Comparison of ENCODE assay signal across 12 cellular contexts in the genomic region with DNA sequence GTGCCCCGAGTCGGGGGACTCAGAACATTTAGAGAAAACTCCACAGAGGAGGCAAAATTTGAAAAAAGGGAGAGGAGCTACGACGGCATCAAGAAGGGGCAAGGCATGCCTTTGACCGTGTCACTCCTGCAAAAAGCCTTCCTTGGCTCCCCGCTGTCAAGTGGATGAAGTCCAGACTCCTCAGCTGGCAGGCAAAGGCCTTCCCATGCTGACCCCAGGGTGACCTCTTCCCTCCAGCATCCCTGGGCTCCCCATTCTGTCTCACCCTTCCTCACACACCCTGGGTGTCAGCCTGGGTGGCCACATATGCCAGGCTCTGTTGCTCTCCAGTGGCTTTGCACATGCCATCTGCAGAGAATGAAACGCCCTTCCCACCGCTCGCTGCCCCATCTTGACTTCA.
DNase-seq lines count a peak whose midpoint lies in the region; ATAC-seq and TF ChIP-seq lines count a peak whose summit lies in the region.
"Had no signal": no experiment of that assay in that cellular context is flagged by ENCODE, and none has a peak within 500 bp of the region (broad histone marks: within the 10 kb centered on the region; RNA-seq: fewer than 3 reads in every experiment).

No MANE protein-coding gene starts in this region.

- 74% methylated on average over 3 of the region's 9 CpGs; no CpG with 5 or more reads in 1 of the 2 experiments for WGBS in IMR-90 (ENCODE audit: extremely low coverage in 2 of 2, insufficient read length in 1 of 2), 2 experiments
- WGBS in trophoblast cell (ENCODE audit: extremely low coverage, insufficient coverage, insufficient read length): no CpG with 5 or more reads among the region's 9 CpGs
- WGBS in mammary epithelial cell (ENCODE audit: low coverage, missing lambda C conversion rate): 100% methylated on average over 9 of the region's 9 CpGs

- H3K14ac ChIP-seq in IMR-90 (replicated peaks; ENCODE audit: low read depth, low read length): no peak overlapping the region
- H3K14ac ChIP-seq in trophoblast cell (ENCODE audit: low read length): no peak overlapping the region

- H3K27me3 ChIP-seq in IMR-90 (ENCODE audit: control insufficient read depth, insufficient read depth, low read length): peaks cover 10% of the 10 kb centered on the region
- no peaks in the 10 kb centered on the region for H3K27me3 ChIP-seq in trophoblast cell (ENCODE audit: insufficient read depth, low read length)
- H3K27me3 ChIP-seq in mammary epithelial cell (ENCODE audit: insufficient read depth, low read length): no peaks in the 10 kb centered on the region

- no peak overlapping the region for H3K56ac ChIP-seq in IMR-90 (ENCODE audit: extremely low read depth, insufficient read depth, low read length)

- H3K79me2 ChIP-seq in trophoblast cell (ENCODE audit: control insufficient read depth, insufficient read depth, low read length, poor library complexity) (no peaks in the 10 kb centered on the region), mammary epithelial cell (ENCODE audit: insufficient read depth, low read length) (no peaks in the 10 kb centered on the region)

- no peaks in the 10 kb centered on the region for H3K36me3 ChIP-seq in IMR-90 (ENCODE audit: control insufficient read depth, insufficient read depth, low read length)
- no peaks in the 10 kb centered on the region for H3K36me3 ChIP-seq in trophoblast cell (ENCODE audit: control insufficient read depth in 1 of 2, insufficient read depth in 2 of 2, low read length in 2 of 2)
- H3K36me3 ChIP-seq in mammary epithelial cell (ENCODE audit: insufficient read depth, low read length): no peaks in the 10 kb centered on the region

- H4K91ac ChIP-seq in IMR-90 (ENCODE audit: insufficient read depth, low read depth, low read length): 0 out of 2 replicates have a peak overlapping the region, but pooled peaks have one; percentile 11
- H4K91ac ChIP-seq in trophoblast cell (ENCODE audit: low read depth, low read length): no peak overlapping the region

- H2BK12ac ChIP-seq in trophoblast cell (ENCODE audit: low read length): no peak overlapping the region

- H3K27ac ChIP-seq in IMR-90 (ENCODE audit: insufficient read depth, low read length) (no peak overlapping the region), trophoblast cell (ENCODE audit: low read depth, low read length) (no peak overlapping the region), mammary epithelial cell (ENCODE audit: insufficient read depth, low read depth, low read length) (no peak overlapping the region)

- H3K9me3 ChIP-seq in IMR-90 (ENCODE audit: control insufficient read depth, insufficient read depth, low read length): no peaks in the 10 kb centered on the region
- no peaks in the 10 kb centered on the region for H3K9me3 ChIP-seq in trophoblast cell (ENCODE audit: insufficient read depth, low read depth, low read length)
- H3K9me3 ChIP-seq in mammary epithelial cell (replicated peaks; ENCODE audit: insufficient read depth, low read length): no peaks in the 10 kb centered on the region

- peak overlapping the region; percentile 43 for H2AFZ ChIP-seq in IMR-90 (replicated peaks; ENCODE audit: low read length, poor library complexity)
- H2AFZ ChIP-seq in trophoblast cell (ENCODE audit: insufficient read depth, low read length, poor library complexity): no peak overlapping the region
- no peak overlapping the region for H2AFZ ChIP-seq in mammary epithelial cell (ENCODE audit: low read depth, low read length)

- DNase-seq in ELF-1 (ENCODE audit: low read depth, low spot score) (peak; percentile 51), IMR-90 (no peak), endothelial cell (ENCODE audit: low spot score) (no peak), trophoblast cell (no peak), KBM-7 (no peak), mammary epithelial cell (no peak)
- DNase-seq: NCI-H1417, NCI-H2029 treated with DMSO at 0.1 percent for 48 hours, NCI-H510A treated with DMSO at 0.1 percent for 48 hours, SHP77 had no signal

- CTCF ChIA-PET in IMR-90 (lab: Yijun Ruan, JAX): interaction anchor here (1.4 kb wide), 1 partner anchor 125 kb away, joined by 4 read pairs; no protein-coding TSS in a partner anchor
- CTCF ChIA-PET in mammary epithelial cell (lab: Charles Lee; ENCODE audit: low non-redundant PET): no interaction called here

- TF ChIP-seq POLR2A in IMR-90 (IDR thresholded peaks at IDR 0.05; ENCODE audit: low read depth, low read length): no peak

- peak overlapping the region; percentile 35; the same call in 1 of the 3 replicates for H2BK15ac ChIP-seq in IMR-90 (ENCODE audit: low read depth, low read length)

- no peak overlapping the region for H3K23ac ChIP-seq in IMR-90 (ENCODE audit: low read depth, low read length)
- no peak overlapping the region for H3K23ac ChIP-seq in trophoblast cell (ENCODE audit: low read length)

- no peak for ATAC-seq in IMR-90 (ENCODE audit: low read depth)
- no peak for ATAC-seq in HG02623 (IDR thresholded peaks at IDR 0.05; ENCODE audit: unreplicated experiment)
- ATAC-seq: Panc1 had no signal

- no peak overlapping the region for H2BK20ac ChIP-seq in IMR-90 (ENCODE audit: low read depth, low read length)

- in situ Hi-C loops in IMR-90 (cut with MboI; ENCODE audit: low sequenced_read_pairs): no loop called here
- in situ Hi-C loops in KBM-7 (cut with MboI; ENCODE audit: low pct_unique_long_range_greater_than_20kb, low sequenced_read_pairs): no loop called here
- in situ Hi-C loops in mammary epithelial cell (cut with MboI; ENCODE audit: low sequenced_read_pairs in 2 of 2): no loop called here

- H3K79me1 ChIP-seq in IMR-90 (ENCODE audit: low read depth in 1 of 2, low read length in 2 of 2) (peaks cover 0 to 9% of the 10 kb centered on the region in 2 experiments; a peak in 1 of 4 replicates), trophoblast cell (ENCODE audit: low read length) (no peaks in the 10 kb centered on the region)

- H4K5ac ChIP-seq in IMR-90 (ENCODE audit: low read depth, low read length): no peak overlapping the region

- H3K4ac ChIP-seq in IMR-90 (ENCODE audit: low read depth, low read length) (peak overlapping the region; percentile 45), trophoblast cell (ENCODE audit: low read depth, low read length) (no peak overlapping the region)

- dilution Hi-C loops in IMR-90 (cut with HindIII; ENCODE audit: low sequenced_read_pairs, unreplicated experiment) (no loop called here), mammary epithelial cell (cut with HindIII; ENCODE audit: low sequenced_read_pairs) (no loop called here)

- H3K27ac Mint-ChIP-seq in endothelial cell (ENCODE audit: unreplicated experiment): peak overlapping the region; percentile 32

- no peak for TF ChIP-seq RAD21 in IMR-90 (IDR thresholded peaks at IDR 0.05; ENCODE audit: low read length)

- H3K9me1 ChIP-seq in IMR-90 (ENCODE audit: insufficient read depth, low read length): peaks cover 17% of the 10 kb centered on the region

- H2AK9ac ChIP-seq in IMR-90 (replicated peaks; ENCODE audit: low read depth, low read length, poor library complexity): no peak overlapping the region

- no peak overlapping the region for H3K18ac ChIP-seq in IMR-90 (ENCODE audit: low read depth, low read length)
- H3K18ac ChIP-seq in trophoblast cell (ENCODE audit: low read length): peak overlapping the region; percentile 2

- no peak overlapping the region for H2BK120ac ChIP-seq in IMR-90 (ENCODE audit: low read depth, low read length)
- no peak overlapping the region for H2BK120ac ChIP-seq in trophoblast cell (ENCODE audit: insufficient read depth, low read length, poor library complexity)

- BruUV-seq in IMR-90 (replicated peaks; lab: Mats Ljungman, UMichigan) (no TSS peak), mammary epithelial cell (replicated peaks; lab: Mats Ljungman, UMichigan) (no TSS peak)

- no peaks in the 10 kb centered on the region for H3K9me3 Mint-ChIP-seq in endothelial cell (ENCODE audit: unreplicated experiment)

- H3K4me3 Mint-ChIP-seq in endothelial cell (ENCODE audit: unreplicated experiment): no peak overlapping the region

- H4K12ac ChIP-seq in trophoblast cell (ENCODE audit: low read depth, low read length): no peak overlapping the region

- intact Hi-C loops in IMR-90 (cut with micrococcal nuclease): no loop called here
- intact Hi-C loops in mammary epithelial cell (cut with micrococcal nuclease): loop anchor here (10.0 kb wide), 1 partner anchor 726 kb away; no protein-coding TSS in a partner anchor

- peaks cover 20% of the 10 kb centered on the region for H3K27me3 Mint-ChIP-seq in endothelial cell (ENCODE audit: unreplicated experiment)

- H3K4me1 Mint-ChIP-seq in endothelial cell (ENCODE audit: unreplicated experiment): peaks cover 18% of the 10 kb centered on the region

- H2AK5ac ChIP-seq in IMR-90 (ENCODE audit: low read depth, low read length) (peak overlapping the region; percentile 48; the same call in 1 of the 2 replicates), trophoblast cell (ENCODE audit: low read length) (no peak overlapping the region)

- H3K36me3 Mint-ChIP-seq in endothelial cell (ENCODE audit: low read depth, unreplicated experiment): no peaks in the 10 kb centered on the region

- H2BK5ac ChIP-seq in IMR-90 (ENCODE audit: low read depth, low read length, poor library complexity, severe bottlenecking): no peak overlapping the region
- no peak overlapping the region for H2BK5ac ChIP-seq in trophoblast cell (ENCODE audit: low read depth, low read length, poor library complexity)

- H3K4me2 ChIP-seq in IMR-90 (ENCODE audit: low read depth, low read length) (no peak overlapping the region), trophoblast cell (ENCODE audit: low read length) (no peak overlapping the region), mammary epithelial cell (ENCODE audit: insufficient read depth, low read depth, low read length) (no peak overlapping the region)

- POLR2A ChIA-PET in IMR-90 (lab: Charles Lee; ENCODE audit: unreplicated experiment): no interaction called here

- H4K8ac ChIP-seq in IMR-90 (ENCODE audit: low read depth in 2 of 2, low read length in 2 of 2) (no peak overlapping the region), trophoblast cell (ENCODE audit: low read depth, low read length) (no peak overlapping the region)

- H3K4me1 ChIP-seq in IMR-90 (ENCODE audit: control insufficient read depth, insufficient read depth, low read length) (peaks cover 13% of the 10 kb centered on the region), trophoblast cell (ENCODE audit: control insufficient read depth in 1 of 2, insufficient read depth in 2 of 2, low read length in 2 of 2) (peaks cover 16 to 32% of the 10 kb centered on the region in 2 experiments), mammary epithelial cell (ENCODE audit: insufficient read depth, low read length) (peaks cover 18% of the 10 kb centered on the region)

- H4K20me1 ChIP-seq in IMR-90 (ENCODE audit: insufficient read depth, low read length) (no peaks in the 10 kb centered on the region), mammary epithelial cell (ENCODE audit: insufficient read depth, low read length) (no peaks in the 10 kb centered on the region)

- no peak overlapping the region for H3K9ac ChIP-seq in IMR-90 (ENCODE audit: low read depth, low read length)
- no peak overlapping the region for H3K9ac ChIP-seq in trophoblast cell (ENCODE audit: low read length)
- no peak overlapping the region for H3K9ac ChIP-seq in mammary epithelial cell (ENCODE audit: insufficient read depth, low read length)

- TF ChIP-seq CTCF in IMR-90 (conservative IDR thresholded peaks at IDR 0.05; ENCODE audit: low read depth, low read length): no peak
- TF ChIP-seq CTCF in endothelial cell (IDR thresholded peaks at IDR 0.05; ENCODE audit: unreplicated experiment): no peak
- TF ChIP-seq CTCF in mammary epithelial cell (conservative IDR thresholded peaks at IDR 0.05 in 1 of 2, IDR thresholded peaks at IDR 0.05 in 1 of 2; ENCODE audit: extremely low read depth in 1 of 2, insufficient read depth in 1 of 2, low read depth in 1 of 2, low read length in 2 of 2): no peak

- H3K4me3 ChIP-seq in IMR-90 (ENCODE audit: insufficient read depth, low read depth, low read length) (no peak overlapping the region), trophoblast cell (ENCODE audit: low read depth, low read length) (no peak overlapping the region), mammary epithelial cell (replicated peaks in 1 of 3; ENCODE audit: insufficient read depth in 1 of 3, low read depth in 2 of 3, low read length in 3 of 3) (no peak overlapping the region)
